ENCODE assay signal across 23 cellular contexts in the genomic region with DNA sequence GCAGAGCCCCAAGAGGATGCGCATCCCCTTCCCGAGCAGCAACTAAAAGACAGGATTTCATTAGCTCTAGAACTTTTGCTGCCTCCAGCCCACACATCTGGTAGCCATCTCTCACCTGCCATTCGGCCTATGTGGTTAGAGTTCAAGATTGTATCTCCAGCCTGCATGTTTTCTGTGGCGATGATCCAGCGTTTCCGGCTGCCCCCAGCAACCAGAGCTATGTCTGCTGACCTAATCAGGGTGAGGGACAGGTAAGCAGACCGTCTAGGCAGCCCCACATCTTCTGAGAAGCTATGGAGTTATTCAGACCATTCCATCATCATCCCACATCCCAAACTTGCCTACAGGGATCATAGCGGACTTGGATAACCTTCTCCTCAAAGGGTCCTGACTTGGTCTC. TPM values are rescaled to one million over a fixed set of nuclear protein-coding genes. Genes with fewer than 3 reads are reported as not detected.
A peak's percentile ranks its signal among the peaks of the same experiment; 100 is the strongest.
DNase-seq lines count a peak whose midpoint lies in the region; ATAC-seq and TF ChIP-seq lines count a peak whose summit lies in the region.
"Had no signal": no experiment of that assay in that cellular context is flagged by ENCODE, and none has a peak within 500 bp of the region (broad histone marks: within the 10 kb centered on the region; RNA-seq: fewer than 3 reads in every experiment).

No MANE protein-coding gene starts in this region.

- DNase-seq in CD4-positive, CD25-positive, alpha-beta regulatory T cell, result no peak
- DNase-seq in CD8-positive, alpha-beta memory T cell, result no peak
- no peak for DNase-seq in nephron progenitor cell
- no peak for DNase-seq in brain microvascular endothelial cell
- no peak for DNase-seq in GM10266 (ENCODE audit: extremely low spot score)
- DNase-seq: activated CD4-positive, alpha-beta memory T cell treated with anti-CD3 and anti-CD28 coated beads, Interleukin-2, amount 10 ng/mL, durations not matched to agents 7 days and 5 days; activated T-cell treated with anti-CD3 and anti-CD28 coated beads for 4 hours; anterior cingulate cortex; central memory CD4-positive, alpha-beta T cell; DMS153; dorsolateral prefrontal cortex; kidney glomerular epithelial cell; NCI-H1105 treated with DMSO at 0.1 percent for 48 hours; NCI-H2029 treated with DMSO at 0.1 percent for 48 hours; NCI-H2227 treated with DMSO at 0.1 percent for 48 hours; NCI-H748 treated with DMSO at 0.1 percent for 48 hours; stimulated activated CD4-positive, alpha-beta T cell treated with anti-CD3 and anti-CD28 coated beads, Interleukin-2, amount 100 ng/mL, for 24 hours had no signal

- in situ Hi-C loops in brain microvascular endothelial cell (cut with HindIII; ENCODE audit: low pct_ligation_motif_present, low sequenced_read_pairs), result no loop called here

- H3K36me3 ChIP-seq in CD4-positive, CD25-positive, alpha-beta regulatory T cell (ENCODE audit: control insufficient read depth, insufficient read depth, low read length), result peaks cover 5% of the 10 kb centered on the region
- peaks cover 18% of the 10 kb centered on the region for H3K36me3 ChIP-seq in CD8-positive, alpha-beta memory T cell (ENCODE audit: insufficient read depth, low read length)
- H3K36me3 ChIP-seq in brain microvascular endothelial cell (replicated peaks), result peaks cover 6% of the 10 kb centered on the region

- H3K36me3 Mint-ChIP-seq in CD4-positive, CD25-positive, alpha-beta regulatory T cell, result peaks cover 14% of the 10 kb centered on the region
- H3K36me3 Mint-ChIP-seq in CD8-positive, alpha-beta memory T cell, result peaks cover 0 to 51% (median 6%) of the 10 kb centered on the region in 3 donors
- peaks cover 25% of the 10 kb centered on the region for H3K36me3 Mint-ChIP-seq in brain
- peaks cover 37% of the 10 kb centered on the region for H3K36me3 Mint-ChIP-seq in nephron progenitor cell (ENCODE audit: low read depth)

- peaks cover 4 to 74% (median 47%) of the 10 kb centered on the region in 4 donors for H3K4me1 Mint-ChIP-seq in CD4-positive, CD25-positive, alpha-beta regulatory T cell
- H3K4me1 Mint-ChIP-seq in CD8-positive, alpha-beta memory T cell, result peaks cover 52 to 71% (median 70%) of the 10 kb centered on the region in 3 donors
- peaks cover 69% of the 10 kb centered on the region for H3K4me1 Mint-ChIP-seq in brain
- peaks cover 56% of the 10 kb centered on the region for H3K4me1 Mint-ChIP-seq in nephron progenitor cell

- no peak overlapping the region for H3K27ac ChIP-seq in CD4-positive, CD25-positive, alpha-beta regulatory T cell (ENCODE audit: insufficient read depth, low read length, poor library complexity, severe bottlenecking)
- no peak overlapping the region for H3K27ac ChIP-seq in CD8-positive, alpha-beta memory T cell (ENCODE audit: low read depth, low read length)
- no peak overlapping the region for H3K27ac ChIP-seq in brain microvascular endothelial cell
- H3K27ac ChIP-seq: dorsolateral prefrontal cortex had no signal

- no peak overlapping the region for H3K27ac Mint-ChIP-seq in CD4-positive, CD25-positive, alpha-beta regulatory T cell
- H3K27ac Mint-ChIP-seq in CD8-positive, alpha-beta memory T cell, result peak overlapping the region in 4 of 8 donors; percentile 44 to 93 (median 68)
- H3K27ac Mint-ChIP-seq in brain (peak overlapping the region in 2 of 5 experiments; percentile 52 to 99), nephron progenitor cell (peak overlapping the region; percentile 58)
- H3K27ac Mint-ChIP-seq: activated CD4-positive, alpha-beta memory T cell treated with anti-CD3 and anti-CD28 coated beads, Interleukin-2, amount 10 ng/mL, durations not matched to agents 7 days and 5 days had no signal

- H3K27me3 Mint-ChIP-seq in CD4-positive, CD25-positive, alpha-beta regulatory T cell, result no peaks in the 10 kb centered on the region
- peaks cover 0 to 2% of the 10 kb centered on the region in 2 donors for H3K27me3 Mint-ChIP-seq in CD8-positive, alpha-beta memory T cell
- peaks cover 13% of the 10 kb centered on the region for H3K27me3 Mint-ChIP-seq in brain
- no peaks in the 10 kb centered on the region for H3K27me3 Mint-ChIP-seq in nephron progenitor cell (ENCODE audit: low read depth, poor library complexity)
- H3K27me3 Mint-ChIP-seq: activated CD4-positive, alpha-beta memory T cell treated with anti-CD3 and anti-CD28 coated beads, Interleukin-2, amount 10 ng/mL, durations not matched to agents 7 days and 5 days had no signal

- CTCF ChIA-PET in CD8-positive, alpha-beta memory T cell (lab: Charles Lee), result no interaction called here

- no peak for TF ChIP-seq CTCF in brain (conservative IDR thresholded peaks at IDR 0.05)
- TF ChIP-seq CTCF in nephron progenitor cell (IDR thresholded peaks at IDR 0.05), result no peak
- TF ChIP-seq CTCF in brain microvascular endothelial cell (IDR thresholded peaks at IDR 0.05; ENCODE audit: low read depth, low read length, missing control alignments), result no peak
- no peak for TF ChIP-seq CTCF in GM10266 (IDR thresholded peaks at IDR 0.05; ENCODE audit: control insufficient read depth, insufficient read depth, low read depth, missing control alignments)

- H3K4me3 ChIP-seq in CD4-positive, CD25-positive, alpha-beta regulatory T cell (ENCODE audit: low read depth, low read length), result no peak overlapping the region
- no peak overlapping the region for H3K4me3 ChIP-seq in CD8-positive, alpha-beta memory T cell (ENCODE audit: low read length)
- no peak overlapping the region for H3K4me3 ChIP-seq in brain microvascular endothelial cell (ENCODE audit: low read depth, low read length)
- H3K4me3 ChIP-seq: dorsolateral prefrontal cortex, lung, mucosa of descending colon, smooth muscle cell had no signal

- POLR2A ChIA-PET in CD8-positive, alpha-beta memory T cell (lab: Charles Lee), result no interaction called here

- ATAC-seq in CD4-positive, CD25-positive, alpha-beta regulatory T cell (ENCODE audit: low read depth in 2 of 2), result no peak
- no peak for ATAC-seq in HG03025 (IDR thresholded peaks at IDR 0.05; ENCODE audit: low FRiP score, unreplicated experiment)
- ATAC-seq: mucosa of descending colon, SK-N-SH treated with all-trans-retinoic acid at 6 μM for 48 hours had no signal

- H3K4me3 Mint-ChIP-seq in CD4-positive, CD25-positive, alpha-beta regulatory T cell, result peak overlapping the region; percentile 19 to 98 (median 63)
- peak overlapping the region in 6 of 7 donors; percentile 15 to 97 (median 21) for H3K4me3 Mint-ChIP-seq in CD8-positive, alpha-beta memory T cell
- peak overlapping the region in 4 of 5 experiments; percentile 34 to 76 (median 48) for H3K4me3 Mint-ChIP-seq in brain
- H3K4me3 Mint-ChIP-seq in nephron progenitor cell, result no peak overlapping the region
- H3K4me3 Mint-ChIP-seq: activated CD4-positive, alpha-beta memory T cell treated with anti-CD3 and anti-CD28 coated beads, Interleukin-2, amount 10 ng/mL, durations not matched to agents 7 days and 5 days had no signal

- no peaks in the 10 kb centered on the region for H3K9me3 ChIP-seq in CD4-positive, CD25-positive, alpha-beta regulatory T cell (ENCODE audit: control insufficient read depth in 2 of 2, low read length in 2 of 2)
- no peaks in the 10 kb centered on the region for H3K9me3 ChIP-seq in CD8-positive, alpha-beta memory T cell (ENCODE audit: low read length)
- H3K9me3 ChIP-seq: mucosa of descending colon had no signal

- no peaks in the 10 kb centered on the region for H3K9me3 Mint-ChIP-seq in CD4-positive, CD25-positive, alpha-beta regulatory T cell
- no peaks in the 10 kb centered on the region for H3K9me3 Mint-ChIP-seq in CD8-positive, alpha-beta memory T cell
- no peaks in the 10 kb centered on the region for H3K9me3 Mint-ChIP-seq in brain
- H3K9me3 Mint-ChIP-seq in nephron progenitor cell, result no peaks in the 10 kb centered on the region
- H3K9me3 Mint-ChIP-seq: activated CD4-positive, alpha-beta memory T cell treated with anti-CD3 and anti-CD28 coated beads, Interleukin-2, amount 10 ng/mL, durations not matched to agents 7 days and 5 days had no signal

- H3K27me3 ChIP-seq in CD4-positive, CD25-positive, alpha-beta regulatory T cell (ENCODE audit: control insufficient read depth, insufficient read depth, low read length), result no peaks in the 10 kb centered on the region
- no peaks in the 10 kb centered on the region for H3K27me3 ChIP-seq in CD8-positive, alpha-beta memory T cell (ENCODE audit: insufficient read depth, low read length, poor library complexity, severe bottlenecking)
- H3K27me3 ChIP-seq in brain microvascular endothelial cell (replicated peaks), result no peaks in the 10 kb centered on the region
- H3K27me3 ChIP-seq: dorsolateral prefrontal cortex had no signal

- peaks cover 39% of the 10 kb centered on the region for H3K4me1 ChIP-seq in CD4-positive, CD25-positive, alpha-beta regulatory T cell (ENCODE audit: control insufficient read depth, insufficient read depth, low read length, poor library complexity, severe bottlenecking)
- peaks cover 40% of the 10 kb centered on the region for H3K4me1 ChIP-seq in CD8-positive, alpha-beta memory T cell (ENCODE audit: insufficient read depth, low read length)

RNA-seq across cellular contexts. Expression of a gene that starts 2.3 kb away (rescaled TPM):
- 7.7 TPM for total RNA-seq in CD4-positive, CD25-positive, alpha-beta regulatory T cell
- polyA plus RNA-seq in CD4-positive, CD25-positive, alpha-beta regulatory T cell, result 1 to 10 TPM; 2.1 to 3.5 (median 2.4) TPM
- 10 to 100 TPM; 11.7 to 12.1 TPM for total RNA-seq in CD8-positive, alpha-beta memory T cell
- 2.1 TPM for polyA plus RNA-seq in CD8-positive, alpha-beta memory T cell
- 35.6 TPM for polyA plus RNA-seq in brain (ENCODE audit: insufficient read depth, low read depth, low replicate concordance)

RNA-seq across cellular contexts. Expression of a gene that starts 3.3 kb away (rescaled TPM):
- total RNA-seq in CD4-positive, CD25-positive, alpha-beta regulatory T cell, result 29.3 TPM
- polyA plus RNA-seq in CD4-positive, CD25-positive, alpha-beta regulatory T cell, result 10 to 100 TPM; 45.2 to 52.6 (median 48.3) TPM
- 10 to 100 TPM; 89.6 to 91.6 TPM for total RNA-seq in CD8-positive, alpha-beta memory T cell
- polyA plus RNA-seq in CD8-positive, alpha-beta memory T cell, result 47.5 TPM
- polyA plus RNA-seq in brain (ENCODE audit: insufficient read depth, low read depth, low replicate concordance), result 123 TPM

RNA-seq across cellular contexts. Expression of a gene that starts 3.5 kb away (rescaled TPM):
- 33.5 TPM for total RNA-seq in CD4-positive, CD25-positive, alpha-beta regulatory T cell
- polyA plus RNA-seq in CD4-positive, CD25-positive, alpha-beta regulatory T cell, result 10 to 100 TPM in 3 of 4 donors, 1 to 10 TPM in 1; 9.3 to 15.5 (median 12.6) TPM
- 10 to 100 TPM; 11.1 to 12.3 TPM for total RNA-seq in CD8-positive, alpha-beta memory T cell
- polyA plus RNA-seq in CD8-positive, alpha-beta memory T cell, result 11.6 TPM
- polyA plus RNA-seq in brain (ENCODE audit: insufficient read depth, low read depth, low replicate concordance), result 81.2 TPM

RNA-seq across cellular contexts. Expression of a gene that starts 20.1 kb away (rescaled TPM):
- 2.3 TPM for total RNA-seq in CD4-positive, CD25-positive, alpha-beta regulatory T cell
- under 1 TPM in 1 of 4 donors, not detected in 3; 0.25 TPM for polyA plus RNA-seq in CD4-positive, CD25-positive, alpha-beta regulatory T cell
- total RNA-seq in CD8-positive, alpha-beta memory T cell, result 1 to 10 TPM; 1.6 TPM
- 1.9 TPM for polyA plus RNA-seq in CD8-positive, alpha-beta memory T cell
- polyA plus RNA-seq in brain (ENCODE audit: insufficient read depth, low read depth, low replicate concordance), result 109 TPM

RNA-seq across cellular contexts. Expression of a gene that starts 34.5 kb away (rescaled TPM):
- total RNA-seq in CD4-positive, CD25-positive, alpha-beta regulatory T cell, result 33.3 TPM
- 10 to 100 TPM; 61.9 to 82.2 (median 71.6) TPM for polyA plus RNA-seq in CD4-positive, CD25-positive, alpha-beta regulatory T cell
- total RNA-seq in CD8-positive, alpha-beta memory T cell, result 100 to 1,000 TPM; 114 to 120 TPM
- polyA plus RNA-seq in CD8-positive, alpha-beta memory T cell, result 86.2 TPM
- polyA plus RNA-seq in brain (ENCODE audit: insufficient read depth, low read depth, low replicate concordance), result 58.7 TPM
